In genomic region chr11:120180571-120181445, GRCh38 we compare ENCODE assay signal across 1 cellular context.
TF ChIP-seq lines count a peak whose summit lies in the region.

No MANE protein-coding gene starts in this region.

TF ChIP-seq in GM23338, 12 proteins besides CTCF, POLR2A, EP300 and RAD21 (continued from another document):
- no peak for TF ChIP-seq JUNB (IDR thresholded peaks at IDR 0.05; ENCODE audit: unreplicated experiment)
- TF ChIP-seq ETS1 (IDR thresholded peaks at IDR 0.05): no peak
- TF ChIP-seq REST (IDR thresholded peaks at IDR 0.05; ENCODE audit: unreplicated experiment): no peak
